Comparison of ENCODE assay signal across 1 cellular context in the genomic region with DNA sequence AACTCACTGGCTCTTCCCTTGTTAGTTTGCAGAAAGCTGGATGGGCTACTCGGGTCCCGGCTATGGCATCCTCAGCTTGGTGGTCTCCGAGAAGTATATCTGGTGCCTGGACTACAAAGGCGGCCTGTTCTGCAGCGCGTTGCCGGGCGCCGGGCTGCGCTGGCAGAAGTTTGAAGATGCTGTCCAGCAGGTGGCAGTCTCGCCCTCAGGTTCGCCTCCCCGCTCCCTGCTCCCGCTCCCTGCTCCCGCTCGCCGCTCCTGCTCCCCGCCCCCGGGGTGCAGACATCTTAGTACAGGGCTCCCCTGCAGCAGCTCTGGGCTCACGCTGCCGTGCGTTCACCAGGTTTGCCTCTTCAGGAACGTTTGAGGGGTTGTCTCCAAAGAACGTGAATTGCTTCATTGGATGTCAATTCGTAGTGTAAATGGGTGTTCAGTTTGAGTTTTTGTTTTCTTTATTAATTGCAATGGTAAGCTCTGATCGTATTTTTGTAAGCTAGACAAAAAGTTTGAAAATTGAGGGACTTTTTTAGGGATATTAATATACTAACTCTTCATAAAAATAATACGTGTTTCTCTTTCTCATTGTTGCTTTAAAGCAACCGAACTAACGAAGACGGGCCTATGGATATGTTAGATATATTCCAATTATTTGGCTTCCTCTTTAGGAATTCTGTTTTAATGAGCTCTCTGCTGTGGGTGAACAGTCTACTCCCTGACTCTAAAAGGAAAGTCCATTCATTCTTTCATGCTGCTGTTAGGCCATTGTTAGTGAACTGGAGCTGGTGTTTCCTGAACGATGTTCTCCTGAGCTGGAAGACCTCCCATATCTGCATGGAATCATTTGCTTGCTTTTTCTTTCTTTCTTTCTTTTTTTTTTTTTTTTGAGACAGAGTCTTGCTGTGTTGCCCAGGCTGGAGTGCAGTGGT.
TF ChIP-seq lines count a peak whose summit lies in the region.

No MANE protein-coding gene starts in this region.

TF ChIP-seq in GM23338, 12 proteins besides CTCF, POLR2A, EP300 and RAD21 (continued from another document):
- TF ChIP-seq, protein P1, sequence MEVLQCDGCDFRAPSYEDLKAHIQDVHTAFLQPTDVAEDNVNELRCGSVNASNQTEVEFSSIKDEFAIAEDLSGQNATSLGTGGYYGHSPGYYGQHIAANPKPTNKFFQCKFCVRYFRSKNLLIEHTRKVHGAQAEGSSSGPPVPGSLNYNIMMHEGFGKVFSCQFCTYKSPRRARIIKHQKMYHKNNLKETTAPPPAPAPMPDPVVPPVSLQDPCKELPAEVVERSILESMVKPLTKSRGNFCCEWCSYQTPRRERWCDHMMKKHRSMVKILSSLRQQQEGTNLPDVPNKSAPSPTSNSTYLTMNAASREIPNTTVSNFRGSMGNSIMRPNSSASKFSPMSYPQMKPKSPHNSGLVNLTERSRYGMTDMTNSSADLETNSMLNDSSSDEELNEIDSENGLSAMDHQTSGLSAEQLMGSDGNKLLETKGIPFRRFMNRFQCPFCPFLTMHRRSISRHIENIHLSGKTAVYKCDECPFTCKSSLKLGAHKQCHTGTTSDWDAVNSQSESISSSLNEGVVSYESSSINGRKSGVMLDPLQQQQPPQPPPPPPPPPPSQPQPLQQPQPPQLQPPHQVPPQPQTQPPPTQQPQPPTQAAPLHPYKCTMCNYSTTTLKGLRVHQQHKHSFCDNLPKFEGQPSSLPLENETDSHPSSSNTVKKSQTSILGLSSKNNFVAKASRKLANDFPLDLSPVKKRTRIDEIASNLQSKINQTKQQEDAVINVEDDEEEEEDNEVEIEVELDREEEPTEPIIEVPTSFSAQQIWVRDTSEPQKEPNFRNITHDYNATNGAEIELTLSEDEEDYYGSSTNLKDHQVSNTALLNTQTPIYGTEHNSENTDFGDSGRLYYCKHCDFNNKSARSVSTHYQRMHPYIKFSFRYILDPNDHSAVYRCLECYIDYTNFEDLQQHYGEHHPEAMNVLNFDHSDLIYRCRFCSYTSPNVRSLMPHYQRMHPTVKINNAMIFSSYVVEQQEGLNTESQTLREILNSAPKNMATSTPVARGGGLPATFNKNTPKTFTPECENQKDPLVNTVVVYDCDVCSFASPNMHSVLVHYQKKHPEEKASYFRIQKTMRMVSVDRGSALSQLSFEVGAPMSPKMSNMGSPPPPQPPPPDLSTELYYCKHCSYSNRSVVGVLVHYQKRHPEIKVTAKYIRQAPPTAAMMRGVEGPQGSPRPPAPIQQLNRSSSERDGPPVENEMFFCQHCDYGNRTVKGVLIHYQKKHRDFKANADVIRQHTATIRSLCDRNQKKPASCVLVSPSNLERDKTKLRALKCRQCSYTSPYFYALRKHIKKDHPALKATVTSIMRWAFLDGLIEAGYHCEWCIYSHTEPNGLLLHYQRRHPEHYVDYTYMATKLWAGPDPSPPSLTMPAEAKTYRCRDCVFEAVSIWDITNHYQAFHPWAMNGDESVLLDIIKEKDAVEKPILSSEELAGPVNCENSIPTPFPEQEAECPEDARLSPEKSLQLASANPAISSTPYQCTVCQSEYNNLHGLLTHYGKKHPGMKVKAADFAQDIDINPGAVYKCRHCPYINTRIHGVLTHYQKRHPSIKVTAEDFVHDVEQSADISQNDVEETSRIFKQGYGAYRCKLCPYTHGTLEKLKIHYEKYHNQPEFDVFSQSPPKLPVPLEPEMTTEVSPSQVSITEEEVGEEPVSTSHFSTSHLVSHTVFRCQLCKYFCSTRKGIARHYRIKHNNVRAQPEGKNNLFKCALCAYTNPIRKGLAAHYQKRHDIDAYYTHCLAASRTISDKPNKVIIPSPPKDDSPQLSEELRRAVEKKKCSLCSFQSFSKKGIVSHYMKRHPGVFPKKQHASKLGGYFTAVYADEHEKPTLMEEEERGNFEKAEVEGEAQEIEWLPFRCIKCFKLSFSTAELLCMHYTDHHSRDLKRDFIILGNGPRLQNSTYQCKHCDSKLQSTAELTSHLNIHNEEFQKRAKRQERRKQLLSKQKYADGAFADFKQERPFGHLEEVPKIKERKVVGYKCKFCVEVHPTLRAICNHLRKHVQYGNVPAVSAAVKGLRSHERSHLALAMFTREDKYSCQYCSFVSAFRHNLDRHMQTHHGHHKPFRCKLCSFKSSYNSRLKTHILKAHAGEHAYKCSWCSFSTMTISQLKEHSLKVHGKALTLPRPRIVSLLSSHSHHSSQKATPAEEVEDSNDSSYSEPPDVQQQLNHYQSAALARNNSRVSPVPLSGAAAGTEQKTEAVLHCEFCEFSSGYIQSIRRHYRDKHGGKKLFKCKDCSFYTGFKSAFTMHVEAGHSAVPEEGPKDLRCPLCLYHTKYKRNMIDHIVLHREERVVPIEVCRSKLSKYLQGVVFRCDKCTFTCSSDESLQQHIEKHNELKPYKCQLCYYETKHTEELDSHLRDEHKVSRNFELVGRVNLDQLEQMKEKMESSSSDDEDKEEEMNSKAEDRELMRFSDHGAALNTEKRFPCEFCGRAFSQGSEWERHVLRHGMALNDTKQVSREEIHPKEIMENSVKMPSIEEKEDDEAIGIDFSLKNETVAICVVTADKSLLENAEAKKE (CRISPR knock-in tag; IDR thresholded peaks at IDR 0.05) = no peak
- TF ChIP-seq CREB1 (CRISPR knock-in tag; IDR thresholded peaks at IDR 0.05; ENCODE audit: low read depth) (no peak), ZNF114 (CRISPR knock-in tag; IDR thresholded peaks at IDR 0.05) (no peak)
